2 cellular contexts compared by ENCODE assay signal in genomic region chr12:46374711-46375110, GRCh38.
TF ChIP-seq lines count a peak whose summit lies in the region.

No MANE protein-coding gene starts in this region.

TF ChIP-seq in GM23338, 12 proteins besides CTCF, POLR2A, EP300 and RAD21:
- TF ChIP-seq EZH2phosphoT487 (IDR thresholded peaks at IDR 0.05; ENCODE audit: unreplicated experiment) (no peak), CREB1 (CRISPR knock-in tag; IDR thresholded peaks at IDR 0.05; ENCODE audit: low read depth) (no peak), NANOG (IDR thresholded peaks at IDR 0.05; ENCODE audit: borderline replicate concordance) (no peak), POLR2AphosphoS5 (IDR thresholded peaks at IDR 0.05; ENCODE audit: low read depth) (no peak), JUNB (IDR thresholded peaks at IDR 0.05; ENCODE audit: unreplicated experiment) (no peak), STAT1 (IDR thresholded peaks at IDR 0.05; ENCODE audit: unreplicated experiment) (no peak), ZNF331 (CRISPR knock-in tag; IDR thresholded peaks at IDR 0.05; ENCODE audit: low read depth) (no peak), EZH2 (IDR thresholded peaks at IDR 0.05; ENCODE audit: low read depth, unreplicated experiment) (no peak), ZNF114 (CRISPR knock-in tag; IDR thresholded peaks at IDR 0.05) (no peak)
- TF ChIP-seq, protein P1, sequence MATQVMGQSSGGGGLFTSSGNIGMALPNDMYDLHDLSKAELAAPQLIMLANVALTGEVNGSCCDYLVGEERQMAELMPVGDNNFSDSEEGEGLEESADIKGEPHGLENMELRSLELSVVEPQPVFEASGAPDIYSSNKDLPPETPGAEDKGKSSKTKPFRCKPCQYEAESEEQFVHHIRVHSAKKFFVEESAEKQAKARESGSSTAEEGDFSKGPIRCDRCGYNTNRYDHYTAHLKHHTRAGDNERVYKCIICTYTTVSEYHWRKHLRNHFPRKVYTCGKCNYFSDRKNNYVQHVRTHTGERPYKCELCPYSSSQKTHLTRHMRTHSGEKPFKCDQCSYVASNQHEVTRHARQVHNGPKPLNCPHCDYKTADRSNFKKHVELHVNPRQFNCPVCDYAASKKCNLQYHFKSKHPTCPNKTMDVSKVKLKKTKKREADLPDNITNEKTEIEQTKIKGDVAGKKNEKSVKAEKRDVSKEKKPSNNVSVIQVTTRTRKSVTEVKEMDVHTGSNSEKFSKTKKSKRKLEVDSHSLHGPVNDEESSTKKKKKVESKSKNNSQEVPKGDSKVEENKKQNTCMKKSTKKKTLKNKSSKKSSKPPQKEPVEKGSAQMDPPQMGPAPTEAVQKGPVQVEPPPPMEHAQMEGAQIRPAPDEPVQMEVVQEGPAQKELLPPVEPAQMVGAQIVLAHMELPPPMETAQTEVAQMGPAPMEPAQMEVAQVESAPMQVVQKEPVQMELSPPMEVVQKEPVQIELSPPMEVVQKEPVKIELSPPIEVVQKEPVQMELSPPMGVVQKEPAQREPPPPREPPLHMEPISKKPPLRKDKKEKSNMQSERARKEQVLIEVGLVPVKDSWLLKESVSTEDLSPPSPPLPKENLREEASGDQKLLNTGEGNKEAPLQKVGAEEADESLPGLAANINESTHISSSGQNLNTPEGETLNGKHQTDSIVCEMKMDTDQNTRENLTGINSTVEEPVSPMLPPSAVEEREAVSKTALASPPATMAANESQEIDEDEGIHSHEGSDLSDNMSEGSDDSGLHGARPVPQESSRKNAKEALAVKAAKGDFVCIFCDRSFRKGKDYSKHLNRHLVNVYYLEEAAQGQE (IDR thresholded peaks at IDR 0.05; ENCODE audit: unreplicated experiment) = no peak
- TF ChIP-seq, protein P2, sequence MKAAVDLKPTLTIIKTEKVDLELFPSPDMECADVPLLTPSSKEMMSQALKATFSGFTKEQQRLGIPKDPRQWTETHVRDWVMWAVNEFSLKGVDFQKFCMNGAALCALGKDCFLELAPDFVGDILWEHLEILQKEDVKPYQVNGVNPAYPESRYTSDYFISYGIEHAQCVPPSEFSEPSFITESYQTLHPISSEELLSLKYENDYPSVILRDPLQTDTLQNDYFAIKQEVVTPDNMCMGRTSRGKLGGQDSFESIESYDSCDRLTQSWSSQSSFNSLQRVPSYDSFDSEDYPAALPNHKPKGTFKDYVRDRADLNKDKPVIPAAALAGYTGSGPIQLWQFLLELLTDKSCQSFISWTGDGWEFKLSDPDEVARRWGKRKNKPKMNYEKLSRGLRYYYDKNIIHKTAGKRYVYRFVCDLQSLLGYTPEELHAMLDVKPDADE (IDR thresholded peaks at IDR 0.05) = no peak
- TF ChIP-seq, protein P3, sequence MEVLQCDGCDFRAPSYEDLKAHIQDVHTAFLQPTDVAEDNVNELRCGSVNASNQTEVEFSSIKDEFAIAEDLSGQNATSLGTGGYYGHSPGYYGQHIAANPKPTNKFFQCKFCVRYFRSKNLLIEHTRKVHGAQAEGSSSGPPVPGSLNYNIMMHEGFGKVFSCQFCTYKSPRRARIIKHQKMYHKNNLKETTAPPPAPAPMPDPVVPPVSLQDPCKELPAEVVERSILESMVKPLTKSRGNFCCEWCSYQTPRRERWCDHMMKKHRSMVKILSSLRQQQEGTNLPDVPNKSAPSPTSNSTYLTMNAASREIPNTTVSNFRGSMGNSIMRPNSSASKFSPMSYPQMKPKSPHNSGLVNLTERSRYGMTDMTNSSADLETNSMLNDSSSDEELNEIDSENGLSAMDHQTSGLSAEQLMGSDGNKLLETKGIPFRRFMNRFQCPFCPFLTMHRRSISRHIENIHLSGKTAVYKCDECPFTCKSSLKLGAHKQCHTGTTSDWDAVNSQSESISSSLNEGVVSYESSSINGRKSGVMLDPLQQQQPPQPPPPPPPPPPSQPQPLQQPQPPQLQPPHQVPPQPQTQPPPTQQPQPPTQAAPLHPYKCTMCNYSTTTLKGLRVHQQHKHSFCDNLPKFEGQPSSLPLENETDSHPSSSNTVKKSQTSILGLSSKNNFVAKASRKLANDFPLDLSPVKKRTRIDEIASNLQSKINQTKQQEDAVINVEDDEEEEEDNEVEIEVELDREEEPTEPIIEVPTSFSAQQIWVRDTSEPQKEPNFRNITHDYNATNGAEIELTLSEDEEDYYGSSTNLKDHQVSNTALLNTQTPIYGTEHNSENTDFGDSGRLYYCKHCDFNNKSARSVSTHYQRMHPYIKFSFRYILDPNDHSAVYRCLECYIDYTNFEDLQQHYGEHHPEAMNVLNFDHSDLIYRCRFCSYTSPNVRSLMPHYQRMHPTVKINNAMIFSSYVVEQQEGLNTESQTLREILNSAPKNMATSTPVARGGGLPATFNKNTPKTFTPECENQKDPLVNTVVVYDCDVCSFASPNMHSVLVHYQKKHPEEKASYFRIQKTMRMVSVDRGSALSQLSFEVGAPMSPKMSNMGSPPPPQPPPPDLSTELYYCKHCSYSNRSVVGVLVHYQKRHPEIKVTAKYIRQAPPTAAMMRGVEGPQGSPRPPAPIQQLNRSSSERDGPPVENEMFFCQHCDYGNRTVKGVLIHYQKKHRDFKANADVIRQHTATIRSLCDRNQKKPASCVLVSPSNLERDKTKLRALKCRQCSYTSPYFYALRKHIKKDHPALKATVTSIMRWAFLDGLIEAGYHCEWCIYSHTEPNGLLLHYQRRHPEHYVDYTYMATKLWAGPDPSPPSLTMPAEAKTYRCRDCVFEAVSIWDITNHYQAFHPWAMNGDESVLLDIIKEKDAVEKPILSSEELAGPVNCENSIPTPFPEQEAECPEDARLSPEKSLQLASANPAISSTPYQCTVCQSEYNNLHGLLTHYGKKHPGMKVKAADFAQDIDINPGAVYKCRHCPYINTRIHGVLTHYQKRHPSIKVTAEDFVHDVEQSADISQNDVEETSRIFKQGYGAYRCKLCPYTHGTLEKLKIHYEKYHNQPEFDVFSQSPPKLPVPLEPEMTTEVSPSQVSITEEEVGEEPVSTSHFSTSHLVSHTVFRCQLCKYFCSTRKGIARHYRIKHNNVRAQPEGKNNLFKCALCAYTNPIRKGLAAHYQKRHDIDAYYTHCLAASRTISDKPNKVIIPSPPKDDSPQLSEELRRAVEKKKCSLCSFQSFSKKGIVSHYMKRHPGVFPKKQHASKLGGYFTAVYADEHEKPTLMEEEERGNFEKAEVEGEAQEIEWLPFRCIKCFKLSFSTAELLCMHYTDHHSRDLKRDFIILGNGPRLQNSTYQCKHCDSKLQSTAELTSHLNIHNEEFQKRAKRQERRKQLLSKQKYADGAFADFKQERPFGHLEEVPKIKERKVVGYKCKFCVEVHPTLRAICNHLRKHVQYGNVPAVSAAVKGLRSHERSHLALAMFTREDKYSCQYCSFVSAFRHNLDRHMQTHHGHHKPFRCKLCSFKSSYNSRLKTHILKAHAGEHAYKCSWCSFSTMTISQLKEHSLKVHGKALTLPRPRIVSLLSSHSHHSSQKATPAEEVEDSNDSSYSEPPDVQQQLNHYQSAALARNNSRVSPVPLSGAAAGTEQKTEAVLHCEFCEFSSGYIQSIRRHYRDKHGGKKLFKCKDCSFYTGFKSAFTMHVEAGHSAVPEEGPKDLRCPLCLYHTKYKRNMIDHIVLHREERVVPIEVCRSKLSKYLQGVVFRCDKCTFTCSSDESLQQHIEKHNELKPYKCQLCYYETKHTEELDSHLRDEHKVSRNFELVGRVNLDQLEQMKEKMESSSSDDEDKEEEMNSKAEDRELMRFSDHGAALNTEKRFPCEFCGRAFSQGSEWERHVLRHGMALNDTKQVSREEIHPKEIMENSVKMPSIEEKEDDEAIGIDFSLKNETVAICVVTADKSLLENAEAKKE (CRISPR knock-in tag; IDR thresholded peaks at IDR 0.05) = no peak

TF ChIP-seq in liver, 16 proteins besides CTCF, POLR2A, EP300 and RAD21:
- peak in 1 of 2 donors; percentile 56 for TF ChIP-seq HNF4A (conservative IDR thresholded peaks at IDR 0.05)
- TF ChIP-seq ATF3 (IDR thresholded peaks at IDR 0.05) = peak; percentile 53
- peak in 1 of 2 donors; percentile 47 for TF ChIP-seq RXRA (IDR thresholded peaks at IDR 0.05)
- TF ChIP-seq HNF4G (IDR thresholded peaks at IDR 0.05) = no peak
- TF ChIP-seq JUND (IDR thresholded peaks at IDR 0.05) = no peak
- peak; percentile 92 for TF ChIP-seq SP1 (IDR thresholded peaks at IDR 0.05)
- TF ChIP-seq EGR1 (IDR thresholded peaks at IDR 0.05; ENCODE audit: low read depth in 2 of 2) = no peak
- peak; percentile 31 for TF ChIP-seq YY1 (IDR thresholded peaks at IDR 0.05)
- TF ChIP-seq ZBTB33 (IDR thresholded peaks at IDR 0.05) = no peak
- TF ChIP-seq TAF1 (conservative IDR thresholded peaks at IDR 0.05) = peak; percentile 97
- no peak for TF ChIP-seq FOXA2 (IDR thresholded peaks at IDR 0.05)
- no peak for TF ChIP-seq FOXA1 (IDR thresholded peaks at IDR 0.05)
- no peak for TF ChIP-seq GABPA (IDR thresholded peaks at IDR 0.05 in 1 of 2, conservative IDR thresholded peaks at IDR 0.05 in 1 of 2)
- no peak for TF ChIP-seq NR2F2 (IDR thresholded peaks at IDR 0.05)
- TF ChIP-seq, protein P4, sequence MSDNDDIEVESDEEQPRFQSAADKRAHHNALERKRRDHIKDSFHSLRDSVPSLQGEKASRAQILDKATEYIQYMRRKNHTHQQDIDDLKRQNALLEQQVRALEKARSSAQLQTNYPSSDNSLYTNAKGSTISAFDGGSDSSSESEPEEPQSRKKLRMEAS (IDR thresholded peaks at IDR 0.05) = no peak
- TF ChIP-seq, protein P1 (IDR thresholded peaks at IDR 0.05) = peak; percentile 35
